18 cellular contexts compared by ENCODE assay signal in the genomic region with DNA sequence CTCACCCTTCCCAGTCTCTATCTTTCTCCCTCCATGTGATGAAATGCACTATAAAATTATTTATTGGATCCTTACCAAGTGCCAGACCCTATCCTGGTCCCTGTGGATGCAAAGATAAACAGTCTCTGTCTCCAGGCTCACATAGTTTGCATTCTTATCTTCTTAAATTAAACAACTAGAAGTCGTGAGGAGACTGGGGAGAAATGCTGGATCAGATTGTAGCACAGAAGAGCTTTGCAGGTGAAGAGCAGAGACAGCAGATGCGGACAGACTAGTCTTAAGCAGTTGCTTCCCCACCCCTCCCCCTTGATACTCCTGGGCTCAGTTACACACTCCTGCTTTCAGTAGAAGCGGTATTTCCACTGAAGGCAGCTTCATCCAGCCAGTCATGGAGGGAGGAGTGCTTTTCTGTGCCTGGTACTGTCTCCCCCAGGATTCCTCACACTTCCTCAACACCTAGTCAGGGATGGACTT. TPM values are rescaled to one million over a fixed set of nuclear protein-coding genes. Genes with fewer than 3 reads are reported as not detected.
DNase-seq lines count a peak whose midpoint lies in the region; ATAC-seq and TF ChIP-seq lines count a peak whose summit lies in the region.
"Had no signal": no experiment of that assay in that cellular context is flagged by ENCODE, and none has a peak within 500 bp of the region (broad histone marks: within the 10 kb centered on the region; RNA-seq: fewer than 3 reads in every experiment).

No MANE protein-coding gene starts in this region.

- ATAC-seq in lower lobe of right lung (no peak), HG02852 (IDR thresholded peaks at IDR 0.05; ENCODE audit: unreplicated experiment) (no peak)
- ATAC-seq: activated naive CD4-positive, alpha-beta T cell treated with anti-CD3 and anti-CD28 coated beads, Interleukin-2, amount 50 U/mL, for 72 hours; body of pancreas; gastrocnemius medialis had no signal

- H3K4me1 ChIP-seq in mammary epithelial cell (ENCODE audit: insufficient read depth, low read length) (peaks cover 13% of the 10 kb centered on the region), breast epithelium (no peaks in the 10 kb centered on the region), SK-N-SH (ENCODE audit: control insufficient read depth in 1 of 2, insufficient read depth in 2 of 2, low read depth in 1 of 2, low read length in 1 of 2) (peaks cover 4 to 7% of the 10 kb centered on the region in 2 experiments; a peak in 3 of 4 replicates), smooth muscle cell (ENCODE audit: low read depth) (peaks cover 4% of the 10 kb centered on the region), lower lobe of right lung (no peaks in the 10 kb centered on the region)
- H3K4me1 ChIP-seq: body of pancreas, gastrocnemius medialis, right atrium auricular region had no signal

- H3K36me3 ChIP-seq in mammary epithelial cell (ENCODE audit: insufficient read depth, low read length) (no peaks in the 10 kb centered on the region), breast epithelium (no peaks in the 10 kb centered on the region), SK-N-SH (replicated peaks in 1 of 2; ENCODE audit: control insufficient read depth in 1 of 2, insufficient read depth in 2 of 2, low read length in 1 of 2) (no peaks in the 10 kb centered on the region), smooth muscle cell (ENCODE audit: low read depth) (no peaks in the 10 kb centered on the region), lower lobe of right lung (no peaks in the 10 kb centered on the region)
- H3K36me3 ChIP-seq: gastrocnemius medialis, right atrium auricular region had no signal

- POLR2A ChIA-PET in SK-N-SH (lab: Yijun Ruan, JAX): no interaction called here

- no peak for DNase-seq in mammary epithelial cell
- no peak for DNase-seq in breast epithelium (ENCODE audit: low spot score in 2 of 2)
- no peak for DNase-seq in SK-N-SH
- DNase-seq in iPS-NIHi7 (ENCODE audit: extremely low spot score): peak; percentile 41
- no peak for DNase-seq in smooth muscle cell (lab: John Stamatoyannopoulos, UW; ENCODE audit: unreplicated experiment)
- DNase-seq in lower lobe of right lung: no peak
- no peak for DNase-seq in NCI-H2227 (lab: John Stamatoyannopoulos, UW; ENCODE audit: unreplicated experiment)
- DNase-seq: activated CD4-positive, alpha-beta T cell treated with anti-CD3 and anti-CD28 coated beads, Interleukin-2, amount 50 U/mL, for 48 hours; activated T-cell treated with anti-CD3 and anti-CD28 coated beads, Interleukin-2, amount 50 U/mL, for 24 hours; body of pancreas; gastrocnemius medialis; NCI-H187 treated with DMSO at 0.1 percent for 48 hours; NCI-H526 treated with DMSO at 0.1 percent for 48 hours; PC-9 had no signal

- dilution Hi-C loops in mammary epithelial cell (cut with HindIII; ENCODE audit: low sequenced_read_pairs): no loop called here

- H3K27ac ChIP-seq in mammary epithelial cell (ENCODE audit: insufficient read depth, low read depth, low read length): no peak overlapping the region
- no peak overlapping the region for H3K27ac ChIP-seq in breast epithelium
- H3K27ac ChIP-seq in SK-N-SH (ENCODE audit: low read depth in 2 of 2, low read length in 1 of 2): peak overlapping the region in 1 of 2 experiments; percentile 47; a peak in 1 of 4 replicates
- no peak overlapping the region for H3K27ac ChIP-seq in smooth muscle cell (ENCODE audit: low read depth)
- no peak overlapping the region for H3K27ac ChIP-seq in lower lobe of right lung
- H3K27ac ChIP-seq: body of pancreas, epithelial cell of prostate, gastrocnemius medialis, PC-9, right atrium auricular region had no signal

- in situ Hi-C loops in mammary epithelial cell (cut with MboI; ENCODE audit: low sequenced_read_pairs in 2 of 2): loop anchor here in 1 of 2 donors (25.0 kb wide), 1 partner anchor 320 kb away; no protein-coding TSS in a partner anchor

- H3K27me3 ChIP-seq in mammary epithelial cell (ENCODE audit: insufficient read depth, low read length) (no peaks in the 10 kb centered on the region), breast epithelium (no peaks in the 10 kb centered on the region), SK-N-SH (ENCODE audit: insufficient read depth) (no peaks in the 10 kb centered on the region), smooth muscle cell (ENCODE audit: low read depth) (no peaks in the 10 kb centered on the region), lower lobe of right lung (ENCODE audit: low read depth) (no peaks in the 10 kb centered on the region)
- H3K27me3 ChIP-seq: body of pancreas, right atrium auricular region had no signal

- BruUV-seq in mammary epithelial cell (replicated peaks; lab: Mats Ljungman, UMichigan): no TSS peak

- no peaks in the 10 kb centered on the region for H4K20me1 ChIP-seq in mammary epithelial cell (ENCODE audit: insufficient read depth, low read length)
- no peaks in the 10 kb centered on the region for H4K20me1 ChIP-seq in SK-N-SH (ENCODE audit: insufficient read depth)
- H4K20me1 ChIP-seq in smooth muscle cell (ENCODE audit: low read depth): no peaks in the 10 kb centered on the region

- H3K9me2 ChIP-seq in SK-N-SH: no peaks in the 10 kb centered on the region

- WGBS in mammary epithelial cell (ENCODE audit: low coverage, missing lambda C conversion rate): 61% methylated on average over 3 of the region's 3 CpGs
- 33% methylated on average over 3 of the region's 3 CpGs for WGBS in SK-N-SH (ENCODE audit: low lambda C conversion rate)
- 6% methylated on average over 3 of the region's 3 CpGs for WGBS in smooth muscle cell (ENCODE audit: low lambda C conversion rate)

- no peak for TF ChIP-seq POLR2A in breast epithelium (IDR thresholded peaks at IDR 0.05)

- no peak overlapping the region for H3K4me2 ChIP-seq in mammary epithelial cell (ENCODE audit: insufficient read depth, low read depth, low read length)
- no peak overlapping the region; the same call in 1 of the 2 replicates for H3K4me2 ChIP-seq in SK-N-SH
- H3K4me2 ChIP-seq in smooth muscle cell: peak overlapping the region; percentile 18
- H3K4me2 ChIP-seq: PC-9 had no signal

- H3K9ac ChIP-seq in mammary epithelial cell (ENCODE audit: insufficient read depth, low read length): no peak overlapping the region
- no peak overlapping the region for H3K9ac ChIP-seq in SK-N-SH
- H3K9ac ChIP-seq in smooth muscle cell (ENCODE audit: low read depth): no peak overlapping the region

- TF ChIP-seq CTCF in mammary epithelial cell (conservative IDR thresholded peaks at IDR 0.05 in 1 of 2, IDR thresholded peaks at IDR 0.05 in 1 of 2; ENCODE audit: extremely low read depth in 1 of 2, insufficient read depth in 1 of 2, low read depth in 1 of 2, low read length in 2 of 2) (no peak), breast epithelium (IDR thresholded peaks at IDR 0.05) (no peak), SK-N-SH (IDR thresholded peaks at IDR 0.05) (no peak), smooth muscle cell (IDR thresholded peaks at IDR 0.05; ENCODE audit: borderline replicate concordance, insufficient read depth, poor library complexity, severe bottlenecking) (no peak), lower lobe of right lung (IDR thresholded peaks at IDR 0.05) (no peak)

- intact Hi-C loops in mammary epithelial cell (cut with micrococcal nuclease) (no loop called here), breast epithelium (cut with DNase I; ENCODE audit: low total_unique reads) (no loop called here), lower lobe of right lung (cut with DNase I) (no loop called here)

- H3K79me2 ChIP-seq in mammary epithelial cell (ENCODE audit: insufficient read depth, low read length) (no peaks in the 10 kb centered on the region), SK-N-SH (ENCODE audit: insufficient read depth) (no peaks in the 10 kb centered on the region), smooth muscle cell (ENCODE audit: low read depth) (no peaks in the 10 kb centered on the region)

- CTCF ChIA-PET in mammary epithelial cell (lab: Charles Lee; ENCODE audit: low non-redundant PET) (no interaction called here), SK-N-SH (lab: Yijun Ruan, JAX) (interaction anchor here (0.8 to 1.3 kb wide), 4 partner anchors 9 to 29 kb away, joined by 3 to 4 read pairs (median 3); no protein-coding TSS in a partner anchor)

- H3K4me3 ChIP-seq in mammary epithelial cell (replicated peaks in 1 of 3; ENCODE audit: insufficient read depth in 1 of 3, low read depth in 2 of 3, low read length in 3 of 3): no peak overlapping the region
- no peak overlapping the region for H3K4me3 ChIP-seq in breast epithelium
- H3K4me3 ChIP-seq in SK-N-SH (ENCODE audit: low read depth in 2 of 2, low read length in 1 of 2): no peak overlapping the region
- no peak overlapping the region for H3K4me3 ChIP-seq in smooth muscle cell
- H3K4me3 ChIP-seq in lower lobe of right lung: no peak overlapping the region
- H3K4me3 ChIP-seq: body of pancreas, gastrocnemius medialis, PC-9, right atrium auricular region had no signal

- no peaks in the 10 kb centered on the region for H3F3A ChIP-seq in SK-N-SH (replicated peaks; ENCODE audit: insufficient read depth)
- H3F3A ChIP-seq in smooth muscle cell (ENCODE audit: low read depth): no peaks in the 10 kb centered on the region

- TF ChIP-seq EP300 in SK-N-SH (IDR thresholded peaks at IDR 0.05; ENCODE audit: borderline replicate concordance in 1 of 2, low read depth in 1 of 2, low read length in 1 of 2): no peak

- H3K9me3 ChIP-seq in mammary epithelial cell (replicated peaks; ENCODE audit: insufficient read depth, low read length) (no peaks in the 10 kb centered on the region), breast epithelium (no peaks in the 10 kb centered on the region), SK-N-SH (no peaks in the 10 kb centered on the region), smooth muscle cell (replicated peaks; ENCODE audit: low read depth) (no peaks in the 10 kb centered on the region), lower lobe of right lung (no peaks in the 10 kb centered on the region)
- H3K9me3 ChIP-seq: body of pancreas, gastrocnemius medialis, right atrium auricular region had no signal

- H2AFZ ChIP-seq in mammary epithelial cell (ENCODE audit: low read depth, low read length) (peak overlapping the region; percentile 58), SK-N-SH (ENCODE audit: low read depth) (no peak overlapping the region; the same call in 1 of the 2 replicates), smooth muscle cell (ENCODE audit: low read depth) (peak overlapping the region; percentile 82)
- H2AFZ ChIP-seq: PC-9 had no signal

- TF ChIP-seq RAD21 in SK-N-SH (IDR thresholded peaks at IDR 0.05; ENCODE audit: low read length): no peak

TF ChIP-seq in SK-N-SH, 30 proteins besides CTCF, POLR2A, EP300 and RAD21 (continues in another document):
- TF ChIP-seq RCOR1 (IDR thresholded peaks at IDR 0.05; ENCODE audit: low read length): 0 out of 2 replicates have a peak, but pooled peaks have one; percentile 12

RNA-seq across cellular contexts. Expression of a gene that starts 20.8 kb away (rescaled TPM):
- total RNA-seq in mammary epithelial cell (10 to 100 TPM in 1 of 2 donors, 1 to 10 TPM in 1; 4.8 to 49.3 TPM), breast epithelium (1 to 10 TPM in 2 of 3 donors, under 1 TPM in 1; 0.98 to 5.0 (median 2.2) TPM), smooth muscle cell (55.3 and 56.5 TPM in 2 replicates), lower lobe of right lung (4.3 TPM)
- polyA plus RNA-seq in mammary epithelial cell (38.7 TPM), SK-N-SH (2012; rRNA removed) (20.8 and 22.3 TPM in 2 replicates), smooth muscle cell (44.0 and 46.6 TPM in 2 replicates)
- 9.9 TPM for polyA minus RNA-seq in mammary epithelial cell
- polyA plus RNA-seq in SK-N-SH (2012; cell fraction: cytosol; rRNA removed): 30.9 and 34.5 TPM in 2 replicates
- 9.5 and 24.2 TPM in 2 replicates for polyA plus RNA-seq in SK-N-SH (2012; cell fraction: nucleus; rRNA removed)
